Comparison of ENCODE assay signal across 8 cellular contexts in the genomic region with DNA sequence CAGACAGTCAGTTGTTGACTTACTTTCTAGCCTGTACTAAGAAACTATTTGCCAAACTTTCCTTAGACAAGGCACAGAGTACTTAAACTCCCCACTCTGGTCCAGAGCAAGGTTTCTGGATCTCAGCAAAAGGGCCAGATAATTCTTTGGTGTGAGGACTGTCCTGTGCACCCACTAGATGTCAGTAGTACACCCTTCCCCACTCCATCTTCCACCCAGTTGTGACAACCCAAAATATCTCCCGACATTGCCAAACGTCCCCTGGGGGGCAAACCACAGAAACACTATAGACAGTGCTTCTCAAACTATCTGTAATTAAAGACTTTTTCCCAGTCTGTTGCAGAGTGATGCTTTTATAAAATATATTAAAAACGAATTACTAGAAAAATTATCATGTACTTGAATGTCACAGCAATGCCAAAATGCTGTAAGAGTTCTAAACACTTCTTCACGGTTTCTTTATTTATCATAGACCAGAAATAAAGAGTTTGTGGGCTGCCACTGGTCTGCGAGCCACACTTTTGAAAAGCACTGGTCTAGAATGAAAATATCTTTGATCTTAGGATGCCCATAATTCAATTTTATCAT.
DNase-seq lines count a peak whose midpoint lies in the region; ATAC-seq, FAIRE-seq and TF ChIP-seq lines count a peak whose summit lies in the region.

No MANE protein-coding gene starts in this region.

- H3K4me1 Mint-ChIP-seq in natural killer cell: no peaks in the 10 kb centered on the region

- no peak overlapping the region for H3K27ac Mint-ChIP-seq in natural killer cell

- no peaks in the 10 kb centered on the region for H3K4me1 ChIP-seq in NT2/D1 (ENCODE audit: insufficient read depth, insufficient read length)
- H3K4me1 ChIP-seq in mesendoderm (ENCODE audit: control insufficient read depth, low read depth, low read length): peaks cover 4% of the 10 kb centered on the region

- no peak overlapping the region for H3K23ac ChIP-seq in mesendoderm (ENCODE audit: low read length)

- peak; percentile 51 for FAIRE-seq in D721Med (lab: Jason Lieb, UNC)

- H3K27me3 Mint-ChIP-seq in natural killer cell (ENCODE audit: low read depth in 2 of 2): peaks cover 0 to 5% of the 10 kb centered on the region in 2 donors

- no peak overlapping the region for H4K5ac ChIP-seq in mesendoderm (ENCODE audit: low read length)

- H3K27me3 ChIP-seq in NT2/D1 (ENCODE audit: insufficient read depth, insufficient read length) (no peaks in the 10 kb centered on the region), mesendoderm (ENCODE audit: insufficient read depth, low read length, poor library complexity) (no peaks in the 10 kb centered on the region), H7 (ENCODE audit: control insufficient read depth, insufficient read depth, low read length) (no peaks in the 10 kb centered on the region)

- no peaks in the 10 kb centered on the region for H3K79me1 ChIP-seq in mesendoderm (ENCODE audit: low read length)

- no peak overlapping the region for H3K4me3 Mint-ChIP-seq in natural killer cell

- no peak overlapping the region for H3K4me2 ChIP-seq in mesendoderm (ENCODE audit: low read length)

- no peaks in the 10 kb centered on the region for H3K79me2 ChIP-seq in mesendoderm (ENCODE audit: control insufficient read depth, insufficient read depth, low read length)

- H3K18ac ChIP-seq in mesendoderm (ENCODE audit: low read length): no peak overlapping the region

- H3K56ac ChIP-seq in mesendoderm (ENCODE audit: low read length): no peak overlapping the region

- H3K4me3 ChIP-seq in NT2/D1 (ENCODE audit: insufficient read length, low read depth): no peak overlapping the region
- H3K4me3 ChIP-seq in mesendoderm (ENCODE audit: low read length): no peak overlapping the region
- H3K4me3 ChIP-seq in H7 (ENCODE audit: insufficient read depth, low read depth, low read length): no peak overlapping the region

- TF ChIP-seq CTCF in D721Med (IDR thresholded peaks at IDR 0.05; ENCODE audit: insufficient read depth, missing control alignments) (peak; percentile 72), natural killer cell (IDR thresholded peaks at IDR 0.05) (no peak)

- DNase-seq in D721Med (ENCODE audit: insufficient read length, low spot score) (no peak), NT2/D1 (ENCODE audit: low read depth, low spot score) (peak; percentile 9), dedifferentiated amniotic fluid mesenchymal stem cell (ENCODE audit: extremely low spot score) (peak; percentile 46), mesendoderm (peak; percentile 69), natural killer cell (no peak), H7 (no peak)

- H3K36me3 ChIP-seq in NT2/D1 (ENCODE audit: insufficient read depth, insufficient read length, low read length): no peaks in the 10 kb centered on the region
- H3K36me3 ChIP-seq in mesendoderm (ENCODE audit: control insufficient read depth, insufficient read depth, low read length): no peaks in the 10 kb centered on the region
- H3K36me3 ChIP-seq in H7 (replicated peaks; ENCODE audit: control insufficient read depth, insufficient read depth, low read length): no peaks in the 10 kb centered on the region

- H2BK5ac ChIP-seq in mesendoderm (ENCODE audit: low read length): no peak overlapping the region

- intact Hi-C loops in natural killer cell (cut with micrococcal nuclease): no loop called here

- H3K9me3 Mint-ChIP-seq in natural killer cell: no peaks in the 10 kb centered on the region

- H2BK120ac ChIP-seq in mesendoderm (ENCODE audit: low read depth, low read length): no peak overlapping the region

- WGBS in mesendoderm (ENCODE audit: extremely low coverage, insufficient coverage, low lambda C conversion rate): no CpG with 5 or more reads among the region's 5 CpGs

- H4K8ac ChIP-seq in mesendoderm (ENCODE audit: low read depth, low read length): no peak overlapping the region

- H3K36me3 Mint-ChIP-seq in natural killer cell: no peaks in the 10 kb centered on the region

- H2AK5ac ChIP-seq in mesendoderm (ENCODE audit: low read length): no peak overlapping the region

- H3K27ac ChIP-seq in mesendoderm (ENCODE audit: low read depth, low read length): no peak overlapping the region

- H3K9ac ChIP-seq in NT2/D1 (ENCODE audit: insufficient read length, low read depth): no peak overlapping the region
- no peak overlapping the region for H3K9ac ChIP-seq in mesendoderm (ENCODE audit: low read length)

- no peak overlapping the region for H2BK15ac ChIP-seq in mesendoderm (replicated peaks; ENCODE audit: low read depth)

- no peaks in the 10 kb centered on the region for H3K9me3 ChIP-seq in NT2/D1 (ENCODE audit: insufficient read depth, low read length)

- peak; percentile 87 for ATAC-seq in GM18867 (IDR thresholded peaks at IDR 0.05; ENCODE audit: unreplicated experiment)
- ATAC-seq in HG03097 (IDR thresholded peaks at IDR 0.05; ENCODE audit: low FRiP score, unreplicated experiment): peak; percentile 66
- ATAC-seq in natural killer cell: no peak

- no peak overlapping the region for H3K4ac ChIP-seq in mesendoderm (ENCODE audit: low read depth, low read length)

Comparison
In these comparisons a context has a peak if more than half of its experiments do, and no peak if none do; other contexts are left out.
1. DNase-seq: peak in NT2/D1 (single experiment), dedifferentiated amniotic fluid mesenchymal stem cell (single experiment) and mesendoderm (single experiment); none in D721Med (single experiment), natural killer cell (single experiment) and H7 (single experiment).
2. ATAC-seq: peak in GM18867 (single experiment) and HG03097 (single experiment); none in natural killer cell (0 of 3).